Comparison of ENCODE assay signal across 24 cellular contexts in the genomic region with DNA sequence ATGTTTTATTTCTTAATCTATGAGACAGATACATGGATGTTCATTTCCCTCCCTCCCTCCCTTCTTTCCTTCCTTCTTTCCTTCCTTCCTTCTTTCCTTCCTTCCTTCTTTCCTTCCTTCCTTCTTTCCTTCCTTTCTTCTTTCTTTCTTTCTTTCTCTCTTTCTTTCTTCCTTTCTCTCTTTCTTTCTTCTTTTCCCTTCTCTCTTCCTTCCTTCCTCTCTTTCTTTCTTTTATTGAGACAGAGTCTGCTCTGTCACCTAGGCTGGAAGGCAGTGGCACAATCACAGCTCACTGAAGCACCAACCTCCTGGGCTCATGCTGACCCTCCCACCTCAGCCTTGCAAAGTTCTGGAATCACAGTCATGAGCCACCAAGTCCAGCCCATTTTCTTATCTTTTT. TPM values are rescaled to one million over a fixed set of nuclear protein-coding genes. Genes with fewer than 3 reads are reported as not detected.
"Had no signal": no experiment of that assay in that cellular context is flagged by ENCODE, and none has a peak within 500 bp of the region (broad histone marks: within the 10 kb centered on the region; RNA-seq: fewer than 3 reads in every experiment).

No MANE protein-coding gene starts in this region.

- ATAC-seq: natural killer cell treated with Interleukin-12 subunit alpha and Interleukin-12 subunit beta and Interleukin-15 and Interleukin-18, amount 100 ng/mL, for 72 hours; pancreas; right cardiac atrium; right lobe of liver; stimulated activated effector memory CD8-positive, alpha-beta T cell treated with anti-CD3 and anti-CD28 coated beads, Interleukin-12 subunit alpha, Interleukin-12 subunit beta, amount 100 ng/mL, for 72 hours; stimulated activated naive B cell treated with anti-CD40 and anti-IgM and Interleukin-4, amounts not matched to agents 10 μg/mL and 1 μg/mL and 100 μg/mL, for 72 hours had no signal

- H3K4me1 ChIP-seq: pancreas, prostate gland had no signal

- H3K9me3 ChIP-seq: neutrophil, pancreas, prostate gland, right lobe of liver, sigmoid colon, stomach, thoracic aorta, thyroid gland, tibial nerve, upper lobe of left lung, vagina had no signal

- H3K36me3 ChIP-seq: neutrophil, pancreas, prostate gland, right lobe of liver, sigmoid colon, stomach, thoracic aorta, thyroid gland, tibial nerve, upper lobe of left lung, vagina had no signal

- H3K27me3 ChIP-seq: neutrophil, right lobe of liver, thyroid gland, upper lobe of left lung, vagina had no signal

- DNase-seq: nephron progenitor cell; nucleus accumbens; pancreas; right cardiac atrium; right lobe of liver; sigmoid colon; stimulated activated CD4-positive, alpha-beta T cell treated with anti-CD3 and anti-CD28 coated beads, Interleukin-15, amount 100 ng/mL, for 24 hours; stimulated activated CD4-positive, alpha-beta T cell treated with anti-CD3 and anti-CD28 coated beads, Interleukin-2, amount 100 ng/mL, for 24 hours; stimulated activated CD4-positive, alpha-beta T cell treated with anti-CD3 and anti-CD28 coated beads, Interleukin-2, amount 100 ng/mL, for 48 hours; stimulated activated CD4-positive, alpha-beta T cell treated with anti-CD3 and anti-CD28 coated beads, Interleukin-4, amount 100 ng/mL, for 24 hours; stimulated activated naive B cell treated with anti-CD40 and anti-IgM and Interleukin-4, amounts not matched to agents 10 μg/mL and 1 μg/mL and 100 μg/mL, for 72 hours; stimulated activated naive CD4-positive, alpha-beta T cell treated with Interleukin-2 at 50 U/mL for 16 hours; stomach; thyroid gland; trophoblast cell; upper lobe of left lung had no signal

- H3K4me3 ChIP-seq: pancreas, prostate gland, right lobe of liver, sigmoid colon, stomach, thoracic aorta, thyroid gland, tibial nerve, upper lobe of left lung, vagina had no signal

- H3K27ac ChIP-seq: neutrophil, pancreas, prostate gland, right lobe of liver, sigmoid colon, stomach, thoracic aorta, thyroid gland, tibial nerve, upper lobe of left lung, vagina had no signal

RNA-seq across cellular contexts. Expression of a gene that starts 5.5 kb away (rescaled TPM):
- total RNA-seq: natural killer cell treated with Interleukin-12 subunit alpha and Interleukin-12 subunit beta and Interleukin-15 and Interleukin-18, amount 100 ng/mL, for 72 hours; renal cortical epithelial cell; stomach had no signal
